2 cellular contexts compared by ENCODE assay signal in the genomic region with DNA sequence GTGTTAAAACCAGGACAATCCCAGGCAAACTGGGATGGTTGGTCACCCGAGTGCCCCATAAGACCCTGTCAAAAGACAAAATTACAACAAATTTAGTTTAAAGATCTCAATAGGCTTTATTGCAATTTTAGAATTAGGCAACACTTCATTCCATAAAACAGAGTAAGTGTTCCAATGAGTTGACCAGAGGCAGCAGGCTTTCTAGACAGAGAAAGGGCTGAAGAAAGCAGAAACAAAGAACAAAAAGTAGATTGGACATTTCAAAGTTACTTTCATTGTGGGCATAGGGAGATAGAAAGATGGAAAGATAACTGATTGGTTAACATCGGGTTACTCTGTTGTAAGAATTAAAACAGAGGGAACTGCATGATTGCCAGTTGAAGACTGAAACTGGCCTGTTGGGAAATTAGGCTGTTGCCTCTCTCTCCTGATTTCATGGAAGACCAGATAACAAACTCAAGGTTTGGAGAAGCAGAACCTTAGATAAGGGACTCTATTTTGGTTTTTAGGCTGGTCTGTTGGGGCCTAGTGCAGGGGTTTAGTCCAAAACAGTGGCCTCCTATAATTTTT.
TF ChIP-seq lines count a peak whose summit lies in the region.

No MANE protein-coding gene starts in this region.

TF ChIP-seq in liver, 16 proteins besides CTCF, POLR2A, EP300 and RAD21:
- TF ChIP-seq, protein P1, sequence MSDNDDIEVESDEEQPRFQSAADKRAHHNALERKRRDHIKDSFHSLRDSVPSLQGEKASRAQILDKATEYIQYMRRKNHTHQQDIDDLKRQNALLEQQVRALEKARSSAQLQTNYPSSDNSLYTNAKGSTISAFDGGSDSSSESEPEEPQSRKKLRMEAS (IDR thresholded peaks at IDR 0.05): no peak
- TF ChIP-seq FOXA1 (IDR thresholded peaks at IDR 0.05): no peak
- no peak for TF ChIP-seq YY1 (IDR thresholded peaks at IDR 0.05)
- TF ChIP-seq, protein P2, sequence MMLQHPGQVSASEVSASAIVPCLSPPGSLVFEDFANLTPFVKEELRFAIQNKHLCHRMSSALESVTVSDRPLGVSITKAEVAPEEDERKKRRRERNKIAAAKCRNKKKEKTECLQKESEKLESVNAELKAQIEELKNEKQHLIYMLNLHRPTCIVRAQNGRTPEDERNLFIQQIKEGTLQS (IDR thresholded peaks at IDR 0.05): no peak
TF ChIP-seq in liver: peak in this region for 0.

TF ChIP-seq in HepG2, 621 proteins besides CTCF, POLR2A, EP300 and RAD21 (continued from another document):
- TF ChIP-seq PRPF4 (IDR thresholded peaks at IDR 0.05; ENCODE audit: low read depth, low read length, poor library complexity, severe bottlenecking) (no peak), ZNF367 (CRISPR knock-in tag; IDR thresholded peaks at IDR 0.05; ENCODE audit: borderline replicate concordance) (no peak), HDAC2 (CRISPR knock-in tag; IDR thresholded peaks at IDR 0.05) (no peak), TBX2 (CRISPR knock-in tag; IDR thresholded peaks at IDR 0.05; ENCODE audit: borderline replicate concordance) (no peak), ZBTB7B (CRISPR knock-in tag; IDR thresholded peaks at IDR 0.05) (no peak), ELF3 (CRISPR knock-in tag; IDR thresholded peaks at IDR 0.05) (no peak), GPN1 (CRISPR knock-in tag; IDR thresholded peaks at IDR 0.05; ENCODE audit: borderline replicate concordance) (no peak), ZNF510 (CRISPR knock-in tag; IDR thresholded peaks at IDR 0.05; ENCODE audit: low read depth) (no peak), ZNF558 (CRISPR knock-in tag; IDR thresholded peaks at IDR 0.05; ENCODE audit: borderline replicate concordance) (no peak)
- TF ChIP-seq, protein P3, sequence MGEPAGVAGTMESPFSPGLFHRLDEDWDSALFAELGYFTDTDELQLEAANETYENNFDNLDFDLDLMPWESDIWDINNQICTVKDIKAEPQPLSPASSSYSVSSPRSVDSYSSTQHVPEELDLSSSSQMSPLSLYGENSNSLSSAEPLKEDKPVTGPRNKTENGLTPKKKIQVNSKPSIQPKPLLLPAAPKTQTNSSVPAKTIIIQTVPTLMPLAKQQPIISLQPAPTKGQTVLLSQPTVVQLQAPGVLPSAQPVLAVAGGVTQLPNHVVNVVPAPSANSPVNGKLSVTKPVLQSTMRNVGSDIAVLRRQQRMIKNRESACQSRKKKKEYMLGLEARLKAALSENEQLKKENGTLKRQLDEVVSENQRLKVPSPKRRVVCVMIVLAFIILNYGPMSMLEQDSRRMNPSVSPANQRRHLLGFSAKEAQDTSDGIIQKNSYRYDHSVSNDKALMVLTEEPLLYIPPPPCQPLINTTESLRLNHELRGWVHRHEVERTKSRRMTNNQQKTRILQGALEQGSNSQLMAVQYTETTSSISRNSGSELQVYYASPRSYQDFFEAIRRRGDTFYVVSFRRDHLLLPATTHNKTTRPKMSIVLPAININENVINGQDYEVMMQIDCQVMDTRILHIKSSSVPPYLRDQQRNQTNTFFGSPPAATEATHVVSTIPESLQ (CRISPR knock-in tag; conservative IDR thresholded peaks at IDR 0.05): no peak
- TF ChIP-seq, protein P4, sequence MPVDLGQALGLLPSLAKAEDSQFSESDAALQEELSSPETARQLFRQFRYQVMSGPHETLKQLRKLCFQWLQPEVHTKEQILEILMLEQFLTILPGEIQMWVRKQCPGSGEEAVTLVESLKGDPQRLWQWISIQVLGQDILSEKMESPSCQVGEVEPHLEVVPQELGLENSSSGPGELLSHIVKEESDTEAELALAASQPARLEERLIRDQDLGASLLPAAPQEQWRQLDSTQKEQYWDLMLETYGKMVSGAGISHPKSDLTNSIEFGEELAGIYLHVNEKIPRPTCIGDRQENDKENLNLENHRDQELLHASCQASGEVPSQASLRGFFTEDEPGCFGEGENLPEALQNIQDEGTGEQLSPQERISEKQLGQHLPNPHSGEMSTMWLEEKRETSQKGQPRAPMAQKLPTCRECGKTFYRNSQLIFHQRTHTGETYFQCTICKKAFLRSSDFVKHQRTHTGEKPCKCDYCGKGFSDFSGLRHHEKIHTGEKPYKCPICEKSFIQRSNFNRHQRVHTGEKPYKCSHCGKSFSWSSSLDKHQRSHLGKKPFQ (CRISPR knock-in tag; IDR thresholded peaks at IDR 0.05; ENCODE audit: insufficient replicate concordance): no peak
- TF ChIP-seq, protein P5, sequence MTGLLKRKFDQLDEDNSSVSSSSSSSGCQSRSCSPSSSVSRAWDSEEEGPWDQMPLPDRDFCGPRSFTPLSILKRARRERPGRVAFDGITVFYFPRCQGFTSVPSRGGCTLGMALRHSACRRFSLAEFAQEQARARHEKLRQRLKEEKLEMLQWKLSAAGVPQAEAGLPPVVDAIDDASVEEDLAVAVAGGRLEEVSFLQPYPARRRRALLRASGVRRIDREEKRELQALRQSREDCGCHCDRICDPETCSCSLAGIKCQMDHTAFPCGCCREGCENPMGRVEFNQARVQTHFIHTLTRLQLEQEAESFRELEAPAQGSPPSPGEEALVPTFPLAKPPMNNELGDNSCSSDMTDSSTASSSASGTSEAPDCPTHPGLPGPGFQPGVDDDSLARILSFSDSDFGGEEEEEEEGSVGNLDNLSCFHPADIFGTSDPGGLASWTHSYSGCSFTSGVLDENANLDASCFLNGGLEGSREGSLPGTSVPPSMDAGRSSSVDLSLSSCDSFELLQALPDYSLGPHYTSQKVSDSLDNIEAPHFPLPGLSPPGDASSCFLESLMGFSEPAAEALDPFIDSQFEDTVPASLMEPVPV (CRISPR knock-in tag; IDR thresholded peaks at IDR 0.05): no peak
- TF ChIP-seq, protein P6, sequence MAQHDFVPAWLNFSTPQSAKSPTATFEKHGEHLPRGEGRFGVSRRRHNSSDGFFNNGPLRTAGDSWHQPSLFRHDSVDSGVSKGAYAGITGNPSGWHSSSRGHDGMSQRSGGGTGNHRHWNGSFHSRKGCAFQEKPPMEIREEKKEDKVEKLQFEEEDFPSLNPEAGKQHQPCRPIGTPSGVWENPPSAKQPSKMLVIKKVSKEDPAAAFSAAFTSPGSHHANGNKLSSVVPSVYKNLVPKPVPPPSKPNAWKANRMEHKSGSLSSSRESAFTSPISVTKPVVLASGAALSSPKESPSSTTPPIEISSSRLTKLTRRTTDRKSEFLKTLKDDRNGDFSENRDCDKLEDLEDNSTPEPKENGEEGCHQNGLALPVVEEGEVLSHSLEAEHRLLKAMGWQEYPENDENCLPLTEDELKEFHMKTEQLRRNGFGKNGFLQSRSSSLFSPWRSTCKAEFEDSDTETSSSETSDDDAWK (CRISPR knock-in tag; IDR thresholded peaks at IDR 0.05): no peak
